ENCODE assay signal across 1 cellular context in the genomic region with DNA sequence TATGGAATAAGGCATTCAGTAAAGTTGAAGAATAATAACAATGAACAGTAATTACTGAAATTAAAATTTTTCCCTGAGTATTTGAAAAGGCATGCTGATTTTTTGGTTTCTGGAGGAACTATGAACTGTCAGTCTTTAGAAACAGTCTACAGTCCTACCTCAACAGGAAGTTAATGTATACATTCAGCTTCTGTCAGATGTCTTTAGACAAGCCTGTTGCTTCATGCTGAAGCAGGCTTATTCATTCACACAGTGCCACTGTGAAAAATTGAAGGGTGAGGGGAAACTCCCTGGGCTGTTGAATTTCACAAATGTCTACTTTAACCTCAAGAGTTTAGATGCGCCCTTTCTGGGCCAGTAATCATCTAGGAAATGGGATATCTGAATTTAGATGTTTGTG.
TF ChIP-seq lines count a peak whose summit lies in the region.

No MANE protein-coding gene starts in this region.

TF ChIP-seq in HepG2, 621 proteins besides CTCF, POLR2A, EP300 and RAD21 (continues in another document):
- TF ChIP-seq NCOA2 (CRISPR knock-in tag; IDR thresholded peaks at IDR 0.05), result no peak
- TF ChIP-seq, protein P1, sequence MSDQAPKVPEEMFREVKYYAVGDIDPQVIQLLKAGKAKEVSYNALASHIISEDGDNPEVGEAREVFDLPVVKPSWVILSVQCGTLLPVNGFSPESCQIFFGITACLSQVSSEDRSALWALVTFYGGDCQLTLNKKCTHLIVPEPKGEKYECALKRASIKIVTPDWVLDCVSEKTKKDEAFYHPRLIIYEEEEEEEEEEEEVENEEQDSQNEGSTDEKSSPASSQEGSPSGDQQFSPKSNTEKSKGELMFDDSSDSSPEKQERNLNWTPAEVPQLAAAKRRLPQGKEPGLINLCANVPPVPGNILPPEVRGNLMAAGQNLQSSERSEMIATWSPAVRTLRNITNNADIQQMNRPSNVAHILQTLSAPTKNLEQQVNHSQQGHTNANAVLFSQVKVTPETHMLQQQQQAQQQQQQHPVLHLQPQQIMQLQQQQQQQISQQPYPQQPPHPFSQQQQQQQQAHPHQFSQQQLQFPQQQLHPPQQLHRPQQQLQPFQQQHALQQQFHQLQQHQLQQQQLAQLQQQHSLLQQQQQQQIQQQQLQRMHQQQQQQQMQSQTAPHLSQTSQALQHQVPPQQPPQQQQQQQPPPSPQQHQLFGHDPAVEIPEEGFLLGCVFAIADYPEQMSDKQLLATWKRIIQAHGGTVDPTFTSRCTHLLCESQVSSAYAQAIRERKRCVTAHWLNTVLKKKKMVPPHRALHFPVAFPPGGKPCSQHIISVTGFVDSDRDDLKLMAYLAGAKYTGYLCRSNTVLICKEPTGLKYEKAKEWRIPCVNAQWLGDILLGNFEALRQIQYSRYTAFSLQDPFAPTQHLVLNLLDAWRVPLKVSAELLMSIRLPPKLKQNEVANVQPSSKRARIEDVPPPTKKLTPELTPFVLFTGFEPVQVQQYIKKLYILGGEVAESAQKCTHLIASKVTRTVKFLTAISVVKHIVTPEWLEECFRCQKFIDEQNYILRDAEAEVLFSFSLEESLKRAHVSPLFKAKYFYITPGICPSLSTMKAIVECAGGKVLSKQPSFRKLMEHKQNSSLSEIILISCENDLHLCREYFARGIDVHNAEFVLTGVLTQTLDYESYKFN (CRISPR knock-in tag; conservative IDR thresholded peaks at IDR 0.05), result peak; percentile 44; the same call in 1 of the 2 replicates
- peak; percentile 61 for TF ChIP-seq ELF3 (CRISPR knock-in tag; IDR thresholded peaks at IDR 0.05)
- TF ChIP-seq PLRG1 (conservative IDR thresholded peaks at IDR 0.05), result no peak
- peak; percentile 82; the same call in 1 of the 2 replicates for TF ChIP-seq ETV5 (CRISPR knock-in tag; IDR thresholded peaks at IDR 0.05; ENCODE audit: borderline replicate concordance)
- TF ChIP-seq SIX1 (CRISPR knock-in tag; IDR thresholded peaks at IDR 0.05; ENCODE audit: borderline replicate concordance), result no peak
- TF ChIP-seq, protein P2, sequence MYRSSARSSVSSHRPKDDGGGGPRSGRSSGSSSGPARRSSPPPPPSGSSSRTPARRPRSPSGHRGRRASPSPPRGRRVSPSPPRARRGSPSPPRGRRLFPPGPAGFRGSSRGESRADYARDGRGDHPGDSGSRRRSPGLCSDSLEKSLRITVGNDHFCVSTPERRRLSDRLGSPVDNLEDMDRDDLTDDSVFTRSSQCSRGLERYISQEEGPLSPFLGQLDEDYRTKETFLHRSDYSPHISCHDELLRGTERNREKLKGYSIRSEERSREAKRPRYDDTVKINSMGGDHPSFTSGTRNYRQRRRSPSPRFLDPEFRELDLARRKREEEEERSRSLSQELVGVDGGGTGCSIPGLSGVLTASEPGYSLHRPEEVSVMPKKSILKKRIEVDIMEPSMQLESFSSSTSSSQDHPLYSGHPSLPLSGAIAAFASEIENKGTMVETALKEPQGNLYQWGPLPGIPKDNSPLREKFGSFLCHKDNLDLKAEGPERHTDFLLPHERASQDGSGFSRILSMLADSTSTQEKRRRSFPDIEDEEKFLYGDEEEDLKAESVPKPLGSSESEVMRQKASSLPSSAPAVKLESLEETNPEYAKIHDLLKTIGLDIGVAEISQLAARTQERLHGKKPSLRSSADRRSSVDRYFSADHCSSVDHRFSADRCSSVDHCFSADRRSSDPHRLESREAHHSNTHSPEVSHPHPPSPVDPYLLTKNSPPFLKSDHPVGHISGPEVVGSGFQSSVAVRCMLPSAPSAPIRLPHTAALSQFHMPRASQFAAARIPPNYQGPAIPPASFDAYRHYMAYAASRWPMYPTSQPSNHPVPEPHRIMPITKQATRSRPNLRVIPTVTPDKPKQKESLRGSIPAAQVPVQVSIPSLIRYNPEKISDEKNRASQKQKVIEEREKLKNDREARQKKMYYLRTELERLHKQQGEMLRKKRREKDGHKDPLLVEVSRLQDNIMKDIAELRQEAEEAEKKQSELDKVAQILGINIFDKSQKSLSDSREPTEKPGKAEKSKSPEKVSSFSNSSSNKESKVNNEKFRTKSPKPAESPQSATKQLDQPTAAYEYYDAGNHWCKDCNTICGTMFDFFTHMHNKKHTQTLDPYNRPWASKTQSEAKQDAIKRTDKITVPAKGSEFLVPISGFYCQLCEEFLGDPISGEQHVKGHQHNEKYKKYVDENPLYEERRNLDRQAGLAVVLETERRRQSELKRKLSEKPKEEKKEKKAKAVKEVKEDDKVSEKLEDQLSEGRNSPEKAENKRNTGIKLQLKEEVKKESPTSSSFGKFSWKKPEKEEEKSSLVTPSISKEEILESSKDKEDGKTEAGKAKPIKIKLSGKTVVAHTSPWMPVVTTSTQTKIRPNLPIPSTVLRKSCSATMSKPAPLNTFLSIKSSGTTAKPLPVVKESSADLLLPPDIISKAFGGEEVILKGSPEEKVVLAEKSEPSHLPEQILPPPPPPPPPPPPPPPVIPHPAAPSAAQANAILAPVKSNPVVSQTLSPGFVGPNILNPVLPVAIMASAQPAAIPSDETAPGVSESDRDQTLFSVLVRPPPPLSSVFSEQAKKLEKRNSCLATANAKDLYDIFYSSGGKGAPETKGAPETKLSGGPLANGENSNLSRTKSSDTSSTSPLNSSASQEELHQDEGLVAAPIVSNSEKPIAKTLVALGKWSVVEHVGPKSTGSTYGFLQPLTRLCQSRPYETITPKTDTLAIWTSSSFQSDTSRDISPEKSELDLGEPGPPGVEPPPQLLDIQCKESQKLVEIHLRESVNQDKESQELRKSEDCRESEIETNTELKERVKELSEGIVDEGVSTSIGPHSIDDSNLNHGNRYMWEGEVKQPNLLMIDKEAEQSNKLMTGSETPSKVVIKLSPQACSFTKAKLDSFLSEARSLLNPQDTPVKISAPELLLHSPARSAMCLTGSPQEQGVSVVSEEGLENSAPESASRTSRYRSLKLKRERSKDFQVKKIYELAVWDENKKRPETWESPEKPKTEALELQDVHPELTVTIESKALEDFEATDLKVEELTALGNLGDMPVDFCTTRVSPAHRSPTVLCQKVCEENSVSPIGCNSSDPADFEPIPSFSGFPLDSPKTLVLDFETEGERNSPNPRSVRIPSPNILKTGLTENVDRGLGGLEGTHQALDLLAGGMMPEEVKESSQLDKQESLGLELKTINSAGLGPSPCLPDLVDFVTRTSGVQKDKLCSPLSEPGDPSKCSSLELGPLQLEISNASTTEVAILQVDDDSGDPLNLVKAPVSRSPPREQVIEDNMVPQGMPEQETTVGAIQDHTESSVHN (CRISPR knock-in tag; IDR thresholded peaks at IDR 0.05), result no peak
- TF ChIP-seq, protein P3, sequence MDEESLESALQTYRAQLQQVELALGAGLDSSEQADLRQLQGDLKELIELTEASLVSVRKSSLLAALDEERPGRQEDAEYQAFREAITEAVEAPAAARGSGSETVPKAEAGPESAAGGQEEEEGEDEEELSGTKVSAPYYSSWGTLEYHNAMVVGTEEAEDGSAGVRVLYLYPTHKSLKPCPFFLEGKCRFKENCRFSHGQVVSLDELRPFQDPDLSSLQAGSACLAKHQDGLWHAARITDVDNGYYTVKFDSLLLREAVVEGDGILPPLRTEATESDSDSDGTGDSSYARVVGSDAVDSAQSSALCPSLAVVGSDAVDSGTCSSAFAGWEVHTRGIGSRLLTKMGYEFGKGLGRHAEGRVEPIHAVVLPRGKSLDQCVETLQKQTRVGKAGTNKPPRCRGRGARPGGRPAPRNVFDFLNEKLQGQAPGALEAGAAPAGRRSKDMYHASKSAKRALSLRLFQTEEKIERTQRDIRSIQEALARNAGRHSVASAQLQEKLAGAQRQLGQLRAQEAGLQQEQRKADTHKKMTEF (CRISPR knock-in tag; IDR thresholded peaks at IDR 0.05), result 0 out of 2 replicates have a peak, but pooled peaks have one; percentile 28
- no peak for TF ChIP-seq MXI1 (IDR thresholded peaks at IDR 0.05; ENCODE audit: borderline replicate concordance, low read depth, low read length)
- TF ChIP-seq ZNF781 (CRISPR knock-in tag; IDR thresholded peaks at IDR 0.05; ENCODE audit: borderline replicate concordance, not compliant biosample characterization), result no peak
- TF ChIP-seq, protein P4, sequence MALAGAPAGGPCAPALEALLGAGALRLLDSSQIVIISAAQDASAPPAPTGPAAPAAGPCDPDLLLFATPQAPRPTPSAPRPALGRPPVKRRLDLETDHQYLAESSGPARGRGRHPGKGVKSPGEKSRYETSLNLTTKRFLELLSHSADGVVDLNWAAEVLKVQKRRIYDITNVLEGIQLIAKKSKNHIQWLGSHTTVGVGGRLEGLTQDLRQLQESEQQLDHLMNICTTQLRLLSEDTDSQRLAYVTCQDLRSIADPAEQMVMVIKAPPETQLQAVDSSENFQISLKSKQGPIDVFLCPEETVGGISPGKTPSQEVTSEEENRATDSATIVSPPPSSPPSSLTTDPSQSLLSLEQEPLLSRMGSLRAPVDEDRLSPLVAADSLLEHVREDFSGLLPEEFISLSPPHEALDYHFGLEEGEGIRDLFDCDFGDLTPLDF (CRISPR knock-in tag; IDR thresholded peaks at IDR 0.05), result no peak
- TF ChIP-seq ATF7 (IDR thresholded peaks at IDR 0.05), result no peak
- TF ChIP-seq ATF7 (CRISPR knock-in tag; IDR thresholded peaks at IDR 0.05), result no peak
- TF ChIP-seq ZNF12 (CRISPR knock-in tag; IDR thresholded peaks at IDR 0.05), result peak; percentile 77
- no peak for TF ChIP-seq ZNF263 (CRISPR knock-in tag; IDR thresholded peaks at IDR 0.05)
- TF ChIP-seq, protein P5, sequence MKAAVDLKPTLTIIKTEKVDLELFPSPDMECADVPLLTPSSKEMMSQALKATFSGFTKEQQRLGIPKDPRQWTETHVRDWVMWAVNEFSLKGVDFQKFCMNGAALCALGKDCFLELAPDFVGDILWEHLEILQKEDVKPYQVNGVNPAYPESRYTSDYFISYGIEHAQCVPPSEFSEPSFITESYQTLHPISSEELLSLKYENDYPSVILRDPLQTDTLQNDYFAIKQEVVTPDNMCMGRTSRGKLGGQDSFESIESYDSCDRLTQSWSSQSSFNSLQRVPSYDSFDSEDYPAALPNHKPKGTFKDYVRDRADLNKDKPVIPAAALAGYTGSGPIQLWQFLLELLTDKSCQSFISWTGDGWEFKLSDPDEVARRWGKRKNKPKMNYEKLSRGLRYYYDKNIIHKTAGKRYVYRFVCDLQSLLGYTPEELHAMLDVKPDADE (CRISPR knock-in tag; IDR thresholded peaks at IDR 0.05), result no peak
- 0 out of 2 replicates have a peak, but pooled peaks have one; percentile 4 for TF ChIP-seq HNF4A (CRISPR knock-in tag; IDR thresholded peaks at IDR 0.05)
- TF ChIP-seq, protein P6, sequence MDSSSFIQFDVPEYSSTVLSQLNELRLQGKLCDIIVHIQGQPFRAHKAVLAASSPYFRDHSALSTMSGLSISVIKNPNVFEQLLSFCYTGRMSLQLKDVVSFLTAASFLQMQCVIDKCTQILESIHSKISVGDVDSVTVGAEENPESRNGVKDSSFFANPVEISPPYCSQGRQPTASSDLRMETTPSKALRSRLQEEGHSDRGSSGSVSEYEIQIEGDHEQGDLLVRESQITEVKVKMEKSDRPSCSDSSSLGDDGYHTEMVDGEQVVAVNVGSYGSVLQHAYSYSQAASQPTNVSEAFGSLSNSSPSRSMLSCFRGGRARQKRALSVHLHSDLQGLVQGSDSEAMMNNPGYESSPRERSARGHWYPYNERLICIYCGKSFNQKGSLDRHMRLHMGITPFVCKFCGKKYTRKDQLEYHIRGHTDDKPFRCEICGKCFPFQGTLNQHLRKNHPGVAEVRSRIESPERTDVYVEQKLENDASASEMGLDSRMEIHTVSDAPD (CRISPR knock-in tag; IDR thresholded peaks at IDR 0.05), result no peak
- TF ChIP-seq MAF1 (CRISPR knock-in tag; IDR thresholded peaks at IDR 0.05; ENCODE audit: borderline replicate concordance), result no peak
- TF ChIP-seq, protein P7, sequence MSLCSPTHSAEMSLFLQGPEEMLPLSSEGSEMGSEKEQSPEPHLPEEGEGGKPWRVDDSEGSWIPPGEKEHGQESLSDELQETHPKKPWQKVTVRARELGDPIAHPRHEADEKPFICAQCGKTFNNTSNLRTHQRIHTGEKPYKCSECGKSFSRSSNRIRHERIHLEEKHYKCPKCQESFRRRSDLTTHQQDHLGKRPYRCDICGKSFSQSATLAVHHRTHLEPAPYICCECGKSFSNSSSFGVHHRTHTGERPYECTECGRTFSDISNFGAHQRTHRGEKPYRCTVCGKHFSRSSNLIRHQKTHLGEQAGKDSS (CRISPR knock-in tag; IDR thresholded peaks at IDR 0.05; ENCODE audit: borderline replicate concordance, low read depth), result no peak
- no peak for TF ChIP-seq JUND (CRISPR knock-in tag; IDR thresholded peaks at IDR 0.05)
- no peak for TF ChIP-seq KLF9 (CRISPR knock-in tag; IDR thresholded peaks at IDR 0.05; ENCODE audit: low read depth)
- TF ChIP-seq, protein P8, sequence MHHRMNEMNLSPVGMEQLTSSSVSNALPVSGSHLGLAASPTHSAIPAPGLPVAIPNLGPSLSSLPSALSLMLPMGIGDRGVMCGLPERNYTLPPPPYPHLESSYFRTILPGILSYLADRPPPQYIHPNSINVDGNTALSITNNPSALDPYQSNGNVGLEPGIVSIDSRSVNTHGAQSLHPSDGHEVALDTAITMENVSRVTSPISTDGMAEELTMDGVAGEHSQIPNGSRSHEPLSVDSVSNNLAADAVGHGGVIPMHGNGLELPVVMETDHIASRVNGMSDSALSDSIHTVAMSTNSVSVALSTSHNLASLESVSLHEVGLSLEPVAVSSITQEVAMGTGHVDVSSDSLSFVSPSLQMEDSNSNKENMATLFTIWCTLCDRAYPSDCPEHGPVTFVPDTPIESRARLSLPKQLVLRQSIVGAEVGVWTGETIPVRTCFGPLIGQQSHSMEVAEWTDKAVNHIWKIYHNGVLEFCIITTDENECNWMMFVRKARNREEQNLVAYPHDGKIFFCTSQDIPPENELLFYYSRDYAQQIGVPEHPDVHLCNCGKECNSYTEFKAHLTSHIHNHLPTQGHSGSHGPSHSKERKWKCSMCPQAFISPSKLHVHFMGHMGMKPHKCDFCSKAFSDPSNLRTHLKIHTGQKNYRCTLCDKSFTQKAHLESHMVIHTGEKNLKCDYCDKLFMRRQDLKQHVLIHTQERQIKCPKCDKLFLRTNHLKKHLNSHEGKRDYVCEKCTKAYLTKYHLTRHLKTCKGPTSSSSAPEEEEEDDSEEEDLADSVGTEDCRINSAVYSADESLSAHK (CRISPR knock-in tag; IDR thresholded peaks at IDR 0.05; ENCODE audit: borderline replicate concordance), result no peak
- peak; percentile 84 for TF ChIP-seq CEBPG (CRISPR knock-in tag; IDR thresholded peaks at IDR 0.05)
- TF ChIP-seq ZNF703 (CRISPR knock-in tag; IDR thresholded peaks at IDR 0.05; ENCODE audit: borderline replicate concordance), result no peak
- TF ChIP-seq SP140L (CRISPR knock-in tag; IDR thresholded peaks at IDR 0.05; ENCODE audit: borderline replicate concordance), result no peak
- TF ChIP-seq RFXANK (CRISPR knock-in tag; IDR thresholded peaks at IDR 0.05), result no peak
- TF ChIP-seq SIN3A (IDR thresholded peaks at IDR 0.05; ENCODE audit: borderline replicate concordance, low read depth, low read length), result 0 out of 2 replicates have a peak, but pooled peaks have one; percentile 32
- TF ChIP-seq ZNF138 (CRISPR knock-in tag; IDR thresholded peaks at IDR 0.05; ENCODE audit: low read depth), result no peak
- TF ChIP-seq, protein P9, sequence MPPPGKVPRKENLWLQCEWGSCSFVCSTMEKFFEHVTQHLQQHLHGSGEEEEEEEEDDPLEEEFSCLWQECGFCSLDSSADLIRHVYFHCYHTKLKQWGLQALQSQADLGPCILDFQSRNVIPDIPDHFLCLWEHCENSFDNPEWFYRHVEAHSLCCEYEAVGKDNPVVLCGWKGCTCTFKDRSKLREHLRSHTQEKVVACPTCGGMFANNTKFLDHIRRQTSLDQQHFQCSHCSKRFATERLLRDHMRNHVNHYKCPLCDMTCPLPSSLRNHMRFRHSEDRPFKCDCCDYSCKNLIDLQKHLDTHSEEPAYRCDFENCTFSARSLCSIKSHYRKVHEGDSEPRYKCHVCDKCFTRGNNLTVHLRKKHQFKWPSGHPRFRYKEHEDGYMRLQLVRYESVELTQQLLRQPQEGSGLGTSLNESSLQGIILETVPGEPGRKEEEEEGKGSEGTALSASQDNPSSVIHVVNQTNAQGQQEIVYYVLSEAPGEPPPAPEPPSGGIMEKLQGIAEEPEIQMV (CRISPR knock-in tag; IDR thresholded peaks at IDR 0.05; ENCODE audit: low read depth), result no peak
- peak; percentile 46; the same call in 1 of the 2 replicates for TF ChIP-seq ZNF292 (CRISPR knock-in tag; IDR thresholded peaks at IDR 0.05; ENCODE audit: borderline replicate concordance, low read depth)
